ENCODE assay signal across 10 cellular contexts in genomic region chr19:44796701-44797115, GRCh38. TPM values are rescaled to one million over a fixed set of nuclear protein-coding genes. Genes with fewer than 3 reads are reported as not detected.
DNase-seq lines count a peak whose midpoint lies in the region; ATAC-seq, FAIRE-seq and TF ChIP-seq lines count a peak whose summit lies in the region.
"Had no signal": no experiment of that assay in that cellular context is flagged by ENCODE, and none has a peak within 500 bp of the region (broad histone marks: within the 10 kb centered on the region; RNA-seq: fewer than 3 reads in every experiment).

No MANE protein-coding gene starts in this region.

- H3K4me3 ChIP-seq in BLaER1 treated with 17β-estradiol and CSF1 and Interleukin-3, amounts not matched to agents 10 nM and 100 nM = peak overlapping the region in 3 of 10 experiments; percentile 7 to 13 (median 12); a peak in 2 of 20 replicates
- H3K4me3 ChIP-seq in astrocyte (ENCODE audit: insufficient read depth, low read depth, low read length) = no peak overlapping the region

- peaks cover 0 to 18% (median 0%) of the 10 kb centered on the region in 11 experiments; a peak in 7 of 22 replicates for H3K27me3 ChIP-seq in BLaER1 treated with 17β-estradiol and CSF1 and Interleukin-3, amounts not matched to agents 10 nM and 100 nM
- H3K27me3 ChIP-seq in astrocyte (ENCODE audit: insufficient read depth, low read length) = no peaks in the 10 kb centered on the region

- ATAC-seq in GM19324 (IDR thresholded peaks at IDR 0.05; ENCODE audit: low FRiP score, unreplicated experiment) = no peak
- no peak for ATAC-seq in activated T-cell treated with anti-CD3 and anti-CD28 coated beads, Interleukin-2, amount 50 U/mL, for 72 hours (replicated peaks in 1 of 2)

- peak overlapping the region; percentile 60 for H2AFZ ChIP-seq in astrocyte (ENCODE audit: low read depth, low read length)

- DNase-seq in NCI-H1092 treated with DMSO at 0.1 percent for 48 hours (lab: John Stamatoyannopoulos, UW) (peak; percentile 87), astrocyte (ENCODE audit: low read depth) (peak; percentile 14), lung microvascular endothelial cell (ENCODE audit: low read depth in 2 of 2) (peak; percentile 70 to 78), NOMO-1 treated with DMSO at 0.1 percent for 48 hours (lab: John Stamatoyannopoulos, UW; ENCODE audit: unreplicated experiment) (no peak)
- no peak for DNase-seq in activated CD4-positive, CD25-positive, alpha-beta regulatory T cell (lab: John Stamatoyannopoulos, UW)
- DNase-seq in activated T-cell treated with anti-CD3 and anti-CD28 coated beads, Interleukin-2, amount 50 U/mL, for 72 hours = no peak

- H3K36me3 ChIP-seq in BLaER1 treated with 17β-estradiol and CSF1 and Interleukin-3, amounts not matched to agents 10 nM and 100 nM = no peaks in the 10 kb centered on the region
- H3K36me3 ChIP-seq in astrocyte (ENCODE audit: insufficient read depth, low read length) = no peaks in the 10 kb centered on the region

- H4K20me1 ChIP-seq in BLaER1 treated with 17β-estradiol and CSF1 and Interleukin-3, amounts not matched to agents 10 nM and 100 nM = no peaks in the 10 kb centered on the region
- no peaks in the 10 kb centered on the region for H4K20me1 ChIP-seq in astrocyte (ENCODE audit: insufficient read depth, low read length)

- peaks cover 8% of the 10 kb centered on the region for H3K27me3 Mint-ChIP-seq in astrocyte (ENCODE audit: low read depth, unreplicated experiment)
- H3K27me3 Mint-ChIP-seq in activated T-cell treated with anti-CD3 and anti-CD28 coated beads, Interleukin-2, amount 50 U/mL, for 72 hours (ENCODE audit: low read depth) = no peaks in the 10 kb centered on the region

- H3K4me2 ChIP-seq in BLaER1 treated with 17β-estradiol and CSF1 and Interleukin-3, amounts not matched to agents 10 nM and 100 nM = peak overlapping the region; percentile 60 to 93 (median 77)
- H3K4me2 ChIP-seq in astrocyte (ENCODE audit: low read length) = peak overlapping the region; percentile 33

- no peak for FAIRE-seq in astrocyte (lab: Jason Lieb, UNC)
- FAIRE-seq: bronchial epithelial cell had no signal

- peaks cover 30 to 91% (median 84%) of the 10 kb centered on the region in 10 experiments for H3K4me1 ChIP-seq in BLaER1 treated with 17β-estradiol and CSF1 and Interleukin-3, amounts not matched to agents 10 nM and 100 nM
- H3K4me1 ChIP-seq in astrocyte (ENCODE audit: insufficient read depth, low read length) = no peaks in the 10 kb centered on the region

- peaks cover 1% of the 10 kb centered on the region for H3K4me1 Mint-ChIP-seq in astrocyte (ENCODE audit: low read depth, unreplicated experiment)
- H3K4me1 Mint-ChIP-seq in activated T-cell treated with anti-CD3 and anti-CD28 coated beads, Interleukin-2, amount 50 U/mL, for 72 hours (ENCODE audit: low read depth) = peaks cover 8% of the 10 kb centered on the region

- H3K9me3 Mint-ChIP-seq in astrocyte (ENCODE audit: unreplicated experiment) = no peaks in the 10 kb centered on the region
- H3K9me3 Mint-ChIP-seq in activated T-cell treated with anti-CD3 and anti-CD28 coated beads, Interleukin-2, amount 50 U/mL, for 72 hours = no peaks in the 10 kb centered on the region

- TF ChIP-seq CTCF in astrocyte (IDR thresholded peaks at IDR 0.05; ENCODE audit: insufficient read depth, low read depth, low read length) = no peak

- no peak overlapping the region for H3K4me3 Mint-ChIP-seq in astrocyte (ENCODE audit: unreplicated experiment)
- no peak overlapping the region for H3K4me3 Mint-ChIP-seq in activated T-cell treated with anti-CD3 and anti-CD28 coated beads, Interleukin-2, amount 50 U/mL, for 72 hours

- H3K36me3 Mint-ChIP-seq in astrocyte (ENCODE audit: low read depth, unreplicated experiment) = no peaks in the 10 kb centered on the region
- no peaks in the 10 kb centered on the region for H3K36me3 Mint-ChIP-seq in activated T-cell treated with anti-CD3 and anti-CD28 coated beads, Interleukin-2, amount 50 U/mL, for 72 hours (ENCODE audit: insufficient read depth in 2 of 2)

- H3K27ac ChIP-seq in BLaER1 treated with 17β-estradiol and CSF1 and Interleukin-3, amounts not matched to agents 10 nM and 100 nM = peak overlapping the region; percentile 41 to 74 (median 59); a peak in 19 of 22 replicates
- no peak overlapping the region for H3K27ac ChIP-seq in astrocyte (ENCODE audit: low read depth, low read length)

- peak overlapping the region; percentile 1 for H3K27ac Mint-ChIP-seq in astrocyte (ENCODE audit: unreplicated experiment)
- H3K27ac Mint-ChIP-seq in activated T-cell treated with anti-CD3 and anti-CD28 coated beads, Interleukin-2, amount 50 U/mL, for 72 hours = no peak overlapping the region

- H3K9me3 ChIP-seq in BLaER1 treated with 17β-estradiol and CSF1 and Interleukin-3, amounts not matched to agents 10 nM and 100 nM (replicated peaks in 1 of 11) = no peaks in the 10 kb centered on the region; a peak in 2 of 22 replicates
- H3K9me3 ChIP-seq in astrocyte (ENCODE audit: insufficient read depth, low read depth, low read length) = no peaks in the 10 kb centered on the region

- H3K79me2 ChIP-seq in astrocyte (ENCODE audit: insufficient read depth, low read length) = no peaks in the 10 kb centered on the region

- H3K9ac ChIP-seq in BLaER1 treated with 17β-estradiol and CSF1 and Interleukin-3, amounts not matched to agents 10 nM and 100 nM = peak overlapping the region; percentile 0 to 66 (median 52); a peak in 14 of 22 replicates
- no peak overlapping the region for H3K9ac ChIP-seq in astrocyte (ENCODE audit: low read length)

RNA-seq across cellular contexts. Expression of gene BCAM, which starts 12.2 kb away (rescaled TPM):
- total RNA-seq in astrocyte (11.5 and 14.0 TPM in 2 replicates), lung microvascular endothelial cell (11.8 and 34.3 TPM in 2 replicates)
- under 1 TPM in 1 of 2 donors, not detected in 1; 0.21 TPM for total RNA-seq in activated T-cell treated with anti-CD3 and anti-CD28 coated beads, Interleukin-2, amount 50 U/mL, for 72 hours
- total RNA-seq: mononuclear cell had no signal

RNA-seq across cellular contexts. Expression of gene CBLC, which starts 19.0 kb away (rescaled TPM):
- not detected in 2 replicates for total RNA-seq in astrocyte
- not detected in 2 replicates for total RNA-seq in lung microvascular endothelial cell
- not detected for total RNA-seq in activated T-cell treated with anti-CD3 and anti-CD28 coated beads, Interleukin-2, amount 50 U/mL, for 72 hours
- total RNA-seq: mononuclear cell had no signal

RNA-seq across cellular contexts. Expression of gene BCL3, which starts 48.2 kb away (rescaled TPM):
- total RNA-seq in astrocyte (16.9 and 17.3 TPM in 2 replicates), lung microvascular endothelial cell (0.99 and 2.0 TPM in 2 replicates)
- total RNA-seq in activated T-cell treated with anti-CD3 and anti-CD28 coated beads, Interleukin-2, amount 50 U/mL, for 72 hours = 100 to 1,000 TPM; 192 to 208 TPM

RNA-seq across cellular contexts. Expression of gene NECTIN2, which starts 49.4 kb away (rescaled TPM):
- total RNA-seq in astrocyte = 297 and 302 TPM in 2 replicates
- total RNA-seq in lung microvascular endothelial cell = 85.4 and 118 TPM in 2 replicates
- 1 to 10 TPM; 2.8 to 3.3 TPM for total RNA-seq in activated T-cell treated with anti-CD3 and anti-CD28 coated beads, Interleukin-2, amount 50 U/mL, for 72 hours

Comparison
In these comparisons a context has a peak if more than half of its experiments do, and no peak if none do; other contexts are left out.
1. DNase-seq: peak in NCI-H1092 treated with DMSO at 0.1 percent for 48 hours (single experiment), astrocyte (single experiment) and lung microvascular endothelial cell (2 of 2); none in activated CD4-positive, CD25-positive, alpha-beta regulatory T cell (0 of 4), activated T-cell treated with anti-CD3 and anti-CD28 coated beads, Interleukin-2, amount 50 U/mL, for 72 hours (0 of 2) and NOMO-1 treated with DMSO at 0.1 percent for 48 hours (single experiment).
2. RNA of gene BCAM, which starts 12.2 kb away (total RNA-seq): 11.8 to 34.3 TPM in lung microvascular endothelial cell and 11.5 to 14.0 TPM in astrocyte; 0.21 TPM in activated T-cell treated with anti-CD3 and anti-CD28 coated beads, Interleukin-2, amount 50 U/mL, for 72 hours; every median in the first group is over 10 times any median in the second.
3. RNA of gene BCL3, which starts 48.2 kb away (total RNA-seq): 192 to 208 TPM in activated T-cell treated with anti-CD3 and anti-CD28 coated beads, Interleukin-2, amount 50 U/mL, for 72 hours; 16.9 to 17.3 TPM in astrocyte and 0.99 to 2.0 TPM in lung microvascular endothelial cell; every median in the first group is over 10 times any median in the second.